10 cellular contexts compared by ENCODE assay signal in genomic region chr6:37492236-37493046, GRCh38. TPM values are rescaled to one million over a fixed set of nuclear protein-coding genes. Genes with fewer than 3 reads are reported as not detected.
DNase-seq lines count a peak whose midpoint lies in the region; ATAC-seq, FAIRE-seq and TF ChIP-seq lines count a peak whose summit lies in the region.
"Had no signal": no experiment of that assay in that cellular context is flagged by ENCODE, and none has a peak within 500 bp of the region (broad histone marks: within the 10 kb centered on the region; RNA-seq: fewer than 3 reads in every experiment).

No MANE protein-coding gene starts in this region.

- H3K4me1 Mint-ChIP-seq in CD4-positive, alpha-beta memory T cell, result peaks cover 52 to 95% (median 84%) of the 10 kb centered on the region in 4 donors
- H3K4me1 Mint-ChIP-seq in T-helper 17 cell, result peaks cover 67% of the 10 kb centered on the region

- intact Hi-C loops in CD4-positive, alpha-beta memory T cell (cut with micrococcal nuclease), result loop anchor here (1.0 kb wide), 1 partner anchor 25 kb away; no protein-coding TSS in a partner anchor
- intact Hi-C loops in kidney (cut with DNase I) (no loop called here), uterus (cut with DNase I; ENCODE audit: low total_unique reads) (no loop called here)

- no peak for TF ChIP-seq POLR2A in uterus (IDR thresholded peaks at IDR 0.05)

- POLR2A ChIA-PET in CD4-positive, alpha-beta memory T cell (lab: Charles Lee; ENCODE audit: partially characterized antibody), result interaction anchor here (0.8 to 23.5 kb wide), 10 partner anchors 9 to 74 kb away, joined by 4 to 977 read pairs (median 6); partner anchors contain the start of gene CCDC167

- no peaks in the 10 kb centered on the region for H3K9me3 ChIP-seq in CD4-positive, alpha-beta memory T cell (ENCODE audit: control insufficient read depth in 1 of 2, low read length in 2 of 2)
- H3K9me3 ChIP-seq in T-helper 17 cell (ENCODE audit: control insufficient read depth, low read length, poor library complexity, severe bottlenecking) (no peaks in the 10 kb centered on the region), kidney (ENCODE audit: control insufficient read depth in 1 of 2, low read length in 2 of 2) (no peaks in the 10 kb centered on the region), uterus (no peaks in the 10 kb centered on the region)
- H3K9me3 ChIP-seq: thoracic aorta had no signal

- CTCF ChIA-PET in CD4-positive, alpha-beta memory T cell (lab: Charles Lee; ENCODE audit: partially characterized antibody), result interaction anchor here (1.3 to 6.2 kb wide), 9 partner anchors 10 to 199 kb away, joined by 3 to 54 read pairs (median 10); no protein-coding TSS in a partner anchor

- H3K36me3 Mint-ChIP-seq in CD4-positive, alpha-beta memory T cell, result peaks cover 5 to 20% of the 10 kb centered on the region in 2 donors
- peaks cover 5% of the 10 kb centered on the region for H3K36me3 Mint-ChIP-seq in T-helper 17 cell (ENCODE audit: low read depth)

- no peaks in the 10 kb centered on the region for H3K27me3 Mint-ChIP-seq in CD4-positive, alpha-beta memory T cell
- no peaks in the 10 kb centered on the region for H3K27me3 Mint-ChIP-seq in T-helper 17 cell

- ATAC-seq in T-helper 17 cell (no peak), HG03039 (IDR thresholded peaks at IDR 0.05; ENCODE audit: unreplicated experiment) (no peak)
- ATAC-seq: left colon had no signal

- in situ Hi-C loops in G401 (cut with HindIII; ENCODE audit: low sequenced_read_pairs), result no loop called here

- no peaks in the 10 kb centered on the region for H3K9me3 Mint-ChIP-seq in CD4-positive, alpha-beta memory T cell

- TF ChIP-seq CTCF in kidney (IDR thresholded peaks at IDR 0.05; ENCODE audit: borderline replicate concordance, extremely low read depth, insufficient read depth) (no peak), uterus (IDR thresholded peaks at IDR 0.05) (no peak)

- H3K4me3 Mint-ChIP-seq in CD4-positive, alpha-beta memory T cell, result peak overlapping the region; percentile 35 to 82 (median 58)
- peak overlapping the region; percentile 75 for H3K4me3 Mint-ChIP-seq in T-helper 17 cell

- H3K4me3 ChIP-seq in CD4-positive, alpha-beta memory T cell (ENCODE audit: low read length in 2 of 2), result peak overlapping the region in 1 of 2 donors; percentile 6
- H3K4me3 ChIP-seq in kidney (ENCODE audit: low read length in 2 of 2) (no peak overlapping the region), uterus (no peak overlapping the region)
- H3K4me3 ChIP-seq: thoracic aorta had no signal

- no peak for FAIRE-seq in kidney (lab: Jason Lieb, UNC)

- DNase-seq in CD4-positive, alpha-beta memory T cell, result no peak
- peak; percentile 19 for DNase-seq in G401 (ENCODE audit: low spot score)
- DNase-seq in T-helper 17 cell, result no peak
- DNase-seq in kidney, result peak; percentile 2
- DNase-seq in NCI-H146 treated with DMSO at 0.1 percent for 48 hours (lab: John Stamatoyannopoulos, UW; ENCODE audit: unreplicated experiment), result no peak
- no peak for DNase-seq in uterus
- DNase-seq: left colon, T-helper 9 cell had no signal

- no peaks in the 10 kb centered on the region for H3K36me3 ChIP-seq in CD4-positive, alpha-beta memory T cell (ENCODE audit: insufficient read depth, low read length)
- H3K36me3 ChIP-seq in kidney (ENCODE audit: control insufficient read depth in 1 of 2, insufficient read depth in 2 of 2, low read length in 2 of 2) (no peaks in the 10 kb centered on the region), uterus (no peaks in the 10 kb centered on the region)
- H3K36me3 ChIP-seq: thoracic aorta had no signal

- H3K27ac ChIP-seq in CD4-positive, alpha-beta memory T cell (ENCODE audit: low read depth, low read length), result peak overlapping the region; percentile 52
- H3K27ac ChIP-seq in kidney (ENCODE audit: low read depth in 2 of 2, low read length in 2 of 2) (no peak overlapping the region), uterus (no peak overlapping the region)
- H3K27ac ChIP-seq: thoracic aorta had no signal

- H3K27me3 ChIP-seq in CD4-positive, alpha-beta memory T cell (ENCODE audit: insufficient read depth, low read length), result no peaks in the 10 kb centered on the region
- no peaks in the 10 kb centered on the region for H3K27me3 ChIP-seq in uterus

- H3K9ac ChIP-seq in kidney (ENCODE audit: low read length in 2 of 2), result no peak overlapping the region

- H3K4me1 ChIP-seq in CD4-positive, alpha-beta memory T cell (ENCODE audit: insufficient read depth, low read length), result peaks cover 91% of the 10 kb centered on the region
- H3K4me1 ChIP-seq in kidney (ENCODE audit: control insufficient read depth in 1 of 2, insufficient read depth in 1 of 2, low read depth in 1 of 2, low read length in 2 of 2) (peaks cover 0 to 2% of the 10 kb centered on the region in 2 donors), uterus (no peaks in the 10 kb centered on the region)

- H3K27ac Mint-ChIP-seq in CD4-positive, alpha-beta memory T cell, result peak overlapping the region; percentile 87 to 99 (median 97)
- peak overlapping the region; percentile 100 for H3K27ac Mint-ChIP-seq in T-helper 17 cell

RNA-seq across cellular contexts. Expression of gene CCDC167, which starts 7.3 kb away (rescaled TPM):
- total RNA-seq in CD4-positive, alpha-beta memory T cell, result 10 to 100 TPM; 25.1 to 27.8 TPM
- polyA plus RNA-seq in CD4-positive, alpha-beta memory T cell, result 100 to 1,000 TPM; 151 to 226 TPM
- 52.4 and 75.3 TPM in 2 replicates for total RNA-seq in G401 (2014; rRNA removed; shearing (Covaris generic))
- total RNA-seq in T-helper 17 cell, result 10 to 100 TPM; 29.6 to 43.7 TPM
- 15.7 TPM for total RNA-seq in kidney
- 63.5 TPM for polyA plus RNA-seq in kidney (ENCODE audit: insufficient read depth, low read depth, low replicate concordance)
- 10 to 100 TPM in 2 of 4 donors, 1 to 10 TPM in 1, not detected in 1; 8.7 to 47.6 (median 18.5) TPM for total RNA-seq in uterus

RNA-seq across cellular contexts. Expression of gene CMTR1, which starts 59.4 kb away (rescaled TPM):
- 10 to 100 TPM; 75.0 to 79.1 TPM for total RNA-seq in CD4-positive, alpha-beta memory T cell
- 10 to 100 TPM; 28.4 to 32.6 TPM for polyA plus RNA-seq in CD4-positive, alpha-beta memory T cell
- 47.7 and 48.8 TPM in 2 replicates for total RNA-seq in G401 (2014; rRNA removed; shearing (Covaris generic))
- total RNA-seq in T-helper 17 cell (10 to 100 TPM; 79.7 to 81.3 TPM), kidney (35.6 TPM), uterus (10 to 100 TPM in 3 of 4 donors, 1 to 10 TPM in 1; 5.9 to 54.9 (median 31.0) TPM)
- 17.3 TPM for polyA plus RNA-seq in kidney (ENCODE audit: insufficient read depth, low read depth, low replicate concordance)

Comparison
In these comparisons a context has a peak if more than half of its experiments do, and no peak if none do; other contexts are left out.
1. DNase-seq: peak in G401 (single experiment) and kidney (single experiment); none in CD4-positive, alpha-beta memory T cell (0 of 5), T-helper 17 cell (0 of 3), NCI-H146 treated with DMSO at 0.1 percent for 48 hours (single experiment) and uterus (0 of 2).